8 cellular contexts compared by ENCODE assay signal in genomic region chr2:39128919-39129391, GRCh38. TPM values are rescaled to one million over a fixed set of nuclear protein-coding genes. Genes with fewer than 3 reads are reported as not detected.
DNase-seq lines count a peak whose midpoint lies in the region; ATAC-seq, FAIRE-seq and TF ChIP-seq lines count a peak whose summit lies in the region.
"Had no signal": no experiment of that assay in that cellular context is flagged by ENCODE, and none has a peak within 500 bp of the region (broad histone marks: within the 10 kb centered on the region; RNA-seq: fewer than 3 reads in every experiment).

No MANE protein-coding gene starts in this region.

- no peak for FAIRE-seq in small intestine (lab: Jason Lieb, UNC)
- FAIRE-seq: TTC549 had no signal

- TF ChIP-seq CTCF in tibial nerve (IDR thresholded peaks at IDR 0.05) = no peak

- H3K36me3 Mint-ChIP-seq in activated T-cell treated with anti-CD3 and anti-CD28 coated beads, Interleukin-2, amount 50 U/mL, for 24 hours (ENCODE audit: low read depth) = peaks cover 7% of the 10 kb centered on the region

- no peaks in the 10 kb centered on the region for H3K27me3 Mint-ChIP-seq in activated T-cell treated with anti-CD3 and anti-CD28 coated beads, Interleukin-2, amount 50 U/mL, for 24 hours

- no peak for TF ChIP-seq POLR2A in tibial nerve (IDR thresholded peaks at IDR 0.05)

- H3K27ac ChIP-seq in small intestine (ENCODE audit: low read depth in 1 of 2, low read length in 1 of 2) (no peak overlapping the region), tibial nerve (peak overlapping the region in 2 of 4 donors; percentile 20 to 56)

- H3K9me3 Mint-ChIP-seq in activated T-cell treated with anti-CD3 and anti-CD28 coated beads, Interleukin-2, amount 50 U/mL, for 24 hours = no peaks in the 10 kb centered on the region

- 30 to 54% (median 36%) methylated on average over 1 of the region's 1 CpG for WGBS in small intestine, 3 donors
- WGBS in tibial nerve, 2 donors = 78 to 79% methylated on average over 1 of the region's 1 CpG

- H3K27ac Mint-ChIP-seq in activated T-cell treated with anti-CD3 and anti-CD28 coated beads, Interleukin-2, amount 50 U/mL, for 24 hours = peak overlapping the region; percentile 95

- peaks cover 0 to 6% of the 10 kb centered on the region in 2 donors for H3K4me1 ChIP-seq in small intestine (ENCODE audit: control insufficient read depth in 2 of 2, insufficient read depth in 1 of 2, low read depth in 1 of 2, low read length in 1 of 2)
- H3K4me1 ChIP-seq in tibial nerve = peaks cover 0 to 12% (median 7%) of the 10 kb centered on the region in 4 donors

- ATAC-seq in GM21515 (IDR thresholded peaks at IDR 0.05; ENCODE audit: unreplicated experiment) (peak; percentile 44), HG03571 (IDR thresholded peaks at IDR 0.05; ENCODE audit: unreplicated experiment) (peak; percentile 45)

- no peak overlapping the region for H3K4me3 ChIP-seq in small intestine (ENCODE audit: low read depth in 1 of 2, low read length in 2 of 2)
- H3K4me3 ChIP-seq in tibial nerve = no peak overlapping the region

- no peaks in the 10 kb centered on the region for H3K27me3 ChIP-seq in small intestine (ENCODE audit: control insufficient read depth in 2 of 2, insufficient read depth in 2 of 2, low read length in 2 of 2)
- no peaks in the 10 kb centered on the region for H3K27me3 ChIP-seq in tibial nerve

- no peaks in the 10 kb centered on the region for H3K36me3 ChIP-seq in small intestine (ENCODE audit: control insufficient read depth in 2 of 2, insufficient read depth in 2 of 2, low read length in 2 of 2)
- H3K36me3 ChIP-seq in tibial nerve = no peaks in the 10 kb centered on the region

- peak; percentile 68 for DNase-seq in activated T-cell treated with anti-CD3 and anti-CD28 coated beads, Interleukin-2, amount 50 U/mL, for 24 hours
- peak; percentile 28 for DNase-seq in small intestine
- no peak for DNase-seq in NCI-H1930 (lab: John Stamatoyannopoulos, UW)
- DNase-seq in tibial nerve (ENCODE audit: low spot score in 2 of 2) = no peak
- DNase-seq in DMS79 treated with DMSO at 0.1 percent for 48 hours (lab: John Stamatoyannopoulos, UW) = no peak

- no peak for TF ChIP-seq EP300 in tibial nerve (IDR thresholded peaks at IDR 0.05)

- H3K9me3 ChIP-seq in small intestine (ENCODE audit: control insufficient read depth, low read depth) (no peaks in the 10 kb centered on the region), tibial nerve (no peaks in the 10 kb centered on the region)

- H3K4me1 Mint-ChIP-seq in activated T-cell treated with anti-CD3 and anti-CD28 coated beads, Interleukin-2, amount 50 U/mL, for 24 hours (ENCODE audit: low read depth) = peaks cover 50% of the 10 kb centered on the region

- H3K4me3 Mint-ChIP-seq in activated T-cell treated with anti-CD3 and anti-CD28 coated beads, Interleukin-2, amount 50 U/mL, for 24 hours = peak overlapping the region; percentile 56

RNA-seq across cellular contexts. Expression of gene SOS1, which starts 8.1 kb away (rescaled TPM):
- 10 to 100 TPM in 2 of 3 donors, 1 to 10 TPM in 1; 7.8 to 18.1 (median 10.5) TPM for polyA plus RNA-seq in small intestine
- total RNA-seq in tibial nerve = 10 to 100 TPM; 18.6 to 27.3 (median 23.4) TPM

Comparison
In these comparisons a context has a peak if more than half of its experiments do, and no peak if none do; other contexts are left out.
1. DNase-seq: peak in activated T-cell treated with anti-CD3 and anti-CD28 coated beads, Interleukin-2, amount 50 U/mL, for 24 hours (single experiment) and small intestine (single experiment); none in NCI-H1930 (0 of 2), tibial nerve (0 of 2) and DMS79 treated with DMSO at 0.1 percent for 48 hours (single experiment).